24 cellular contexts compared by ENCODE assay signal in genomic region chr2:61055557-61055956, GRCh38. TPM values are rescaled to one million over a fixed set of nuclear protein-coding genes. Genes with fewer than 3 reads are reported as not detected.
A peak's percentile ranks its signal among the peaks of the same experiment; 100 is the strongest.
DNase-seq lines count a peak whose midpoint lies in the region; ATAC-seq, FAIRE-seq and TF ChIP-seq lines count a peak whose summit lies in the region.
"Had no signal": no experiment of that assay in that cellular context is flagged by ENCODE, and none has a peak within 500 bp of the region (broad histone marks: within the 10 kb centered on the region; RNA-seq: fewer than 3 reads in every experiment).

No MANE protein-coding gene starts in this region.

- in situ Hi-C loops in GM12878 (cut with MboI) = no loop called here

- no peaks in the 10 kb centered on the region for H3K79me2 ChIP-seq in GM12878 (ENCODE audit: control insufficient read depth, insufficient read depth, low read length)

- TSS peak; percentile 52 for BruUV-seq in GM12878 (replicated peaks; lab: Mats Ljungman, UMichigan)

- H3K9me3 ChIP-seq in A549 (no peaks in the 10 kb centered on the region), GM12878 (replicated peaks; ENCODE audit: control insufficient read depth, insufficient read depth, low read length) (no peaks in the 10 kb centered on the region)
- H3K9me3 ChIP-seq: adrenal gland, HAP-1, thoracic aorta had no signal

- H3K9ac ChIP-seq in GM12878 (ENCODE audit: control insufficient read depth, insufficient read depth, low read length) = no peak overlapping the region

- RAD21 ChIA-PET in GM12878 (lab: Charles Lee; ENCODE audit: unreplicated experiment) = no interaction called here

- DNase-seq in A549 (ENCODE audit: low read depth in 1 of 2, low spot score in 1 of 2) = peak in 1 of 2 experiments; percentile 36
- DNase-seq in LNCaP clone FGC (ENCODE audit: low read depth) = peak; percentile 43
- DNase-seq in GM12878 (ENCODE audit: low read depth, low spot score) = no peak
- peak; percentile 51 for DNase-seq in fibroblast of villous mesenchyme (ENCODE audit: low read depth)
- no peak for DNase-seq in GM12892 (ENCODE audit: insufficient read length)
- no peak for DNase-seq in C1 segment of cervical spinal cord (lab: John Stamatoyannopoulos, UW)
- no peak for DNase-seq in ecto neural progenitor cell (ENCODE audit: low spot score)
- no peak for DNase-seq in GM20000 (ENCODE audit: low spot score)
- DNase-seq: activated CD4-positive, CD25-positive, alpha-beta regulatory T cell; activated effector memory CD4-positive, alpha-beta T cell treated with anti-CD3 and anti-CD28 coated beads, Interleukin-2, amount 50 U/mL, for 16 hours; adrenal gland; dorsolateral prefrontal cortex; GDM1; islet precursor cell; NCI-H146; NCI-H2171 treated with DMSO at 0.1 percent for 48 hours; NCI-H774; small intestine; stimulated activated naive B cell treated with anti-CD40 and anti-IgM and Interleukin-4, amounts not matched to agents 10 μg/mL and 1 μg/mL and 100 μg/mL, for 72 hours had no signal

- H3K4me3 ChIP-seq in A549 = no peak overlapping the region
- no peak overlapping the region for H3K4me3 ChIP-seq in LNCaP clone FGC (ENCODE audit: low read depth, low read length)
- H3K4me3 ChIP-seq in GM12878 = no peak overlapping the region
- no peak overlapping the region for H3K4me3 ChIP-seq in fibroblast of villous mesenchyme (ENCODE audit: low read depth, low read length)
- H3K4me3 ChIP-seq: adrenal gland, cardiac muscle cell, dorsolateral prefrontal cortex, HAP-1, thoracic aorta had no signal

- FAIRE-seq in A549 (lab: Jason Lieb, UNC) = peak; percentile 18
- FAIRE-seq in GM12878 (lab: Jason Lieb, UNC) = no peak
- FAIRE-seq in GM12892 (lab: Jason Lieb, UNC) = no peak
- FAIRE-seq: frontal cortex, small intestine had no signal

- no peaks in the 10 kb centered on the region for H3K4me1 ChIP-seq in A549
- no peaks in the 10 kb centered on the region for H3K4me1 ChIP-seq in GM12878 (ENCODE audit: control insufficient read depth, insufficient read depth, low read length)
- H3K4me1 ChIP-seq: adrenal gland, HAP-1 had no signal

- ATAC-seq in A549 (peak in 1 of 2 experiments; percentile 33; a peak in 3 of 6 replicates), GM12878 (no peak)
- ATAC-seq: stimulated activated naive B cell treated with anti-CD40 and anti-IgM and Interleukin-4, amounts not matched to agents 10 μg/mL and 1 μg/mL and 100 μg/mL, for 72 hours had no signal

- no peaks in the 10 kb centered on the region for H3K36me3 ChIP-seq in GM12878 (ENCODE audit: control insufficient read depth in 2 of 2, insufficient read depth in 2 of 2, low read length in 1 of 2)
- H3K36me3 ChIP-seq: HAP-1 had no signal

- H2AFZ ChIP-seq in GM12878 (ENCODE audit: control insufficient read depth, low read depth, low read length) = no peak overlapping the region

- TF ChIP-seq POLR2A in A549 (IDR thresholded peaks at IDR 0.05; ENCODE audit: low read length) (no peak), GM12878 (IDR thresholded peaks at IDR 0.05; ENCODE audit: low read depth, low read length) (no peak), GM12892 (IDR thresholded peaks at IDR 0.05; ENCODE audit: low read depth, low read length) (no peak)

- CTCF ChIA-PET in A549 (lab: Yijun Ruan, JAX) (no interaction called here), GM12878 (lab: Yijun Ruan, JAX) (no interaction called here)

- no peaks in the 10 kb centered on the region for H4K20me1 ChIP-seq in GM12878 (ENCODE audit: control insufficient read depth, insufficient read depth)

- 45% methylated on average over 2 of the region's 2 CpGs for WGBS in A549 (ENCODE audit: missing lambda C conversion rate)
- 77% methylated on average over 2 of the region's 2 CpGs for WGBS in GM12878 (ENCODE audit: insufficient coverage, insufficient replicate concordance, low lambda C conversion rate, missing lambda C conversion rate)

- TF ChIP-seq CTCF in A549 (IDR thresholded peaks at IDR 0.05) (no peak), LNCaP clone FGC (IDR thresholded peaks at IDR 0.05; ENCODE audit: control insufficient read depth, extremely low read depth, insufficient read depth) (no peak), GM12878 (IDR thresholded peaks at IDR 0.05 in 2 of 3, conservative IDR thresholded peaks at IDR 0.05 in 1 of 3; ENCODE audit: control insufficient read depth in 2 of 3, extremely low read depth in 1 of 3, insufficient read depth in 1 of 3, low read depth in 3 of 3, low read length in 3 of 3) (no peak), fibroblast of villous mesenchyme (IDR thresholded peaks at IDR 0.05; ENCODE audit: insufficient read depth, low read depth, low read length) (no peak), GM20000 (IDR thresholded peaks at IDR 0.05; ENCODE audit: extremely low read depth, missing control alignments) (no peak)

- POLR2A ChIA-PET in A549 (lab: Yijun Ruan, JAX) (no interaction called here), GM12878 (lab: Charles Lee) (interaction anchor here (0.9 to 1.0 kb wide), 2 partner anchors 11 to 20 kb away, joined by 3 read pairs; no protein-coding TSS in a partner anchor)

- TF ChIP-seq EP300 in A549 (IDR thresholded peaks at IDR 0.05) (no peak), GM12878 (IDR thresholded peaks at IDR 0.05; ENCODE audit: borderline replicate concordance in 1 of 2, control insufficient read depth in 1 of 2, low read depth in 2 of 2, low read length in 2 of 2) (no peak)

- SMC1A ChIA-PET in GM12878 (lab: Charles Lee; ENCODE audit: uncharacterized antibody, unreplicated experiment) = no interaction called here

- H3K27me3 ChIP-seq in GM12878 (replicated peaks in 1 of 2; ENCODE audit: control insufficient read depth in 2 of 2, insufficient read depth in 2 of 2, low read length in 1 of 2) = no peaks in the 10 kb centered on the region
- H3K27me3 ChIP-seq: adrenal gland, cardiac muscle cell, dorsolateral prefrontal cortex had no signal

- intact Hi-C loops in GM12878 (cut with micrococcal nuclease; ENCODE audit: unreplicated experiment) = no loop called here

- H3K4me2 ChIP-seq in A549 = no peak overlapping the region
- H3K4me2 ChIP-seq in GM12878 (ENCODE audit: control insufficient read depth, insufficient read depth) = no peak overlapping the region

- H3K27ac ChIP-seq in A549 (no peak overlapping the region), GM12878 (ENCODE audit: control insufficient read depth, insufficient read depth) (no peak overlapping the region)
- H3K27ac ChIP-seq: adrenal gland, cardiac muscle cell, dorsolateral prefrontal cortex, epithelial cell of prostate, thoracic aorta had no signal

- TF ChIP-seq RAD21 in A549 (conservative IDR thresholded peaks at IDR 0.05 in 1 of 2, IDR thresholded peaks at IDR 0.05 in 1 of 2) (no peak), GM12878 (IDR thresholded peaks at IDR 0.05; ENCODE audit: insufficient read depth, low read depth, low read length) (no peak)

RNA-seq across cellular contexts. Expression of gene SANBR, which starts 10.1 kb away (rescaled TPM):
- 25.9 and 31.6 TPM in 2 replicates for polyA plus RNA-seq in A549 (2011; rRNA removed)
- polyA plus RNA-seq in A549 (2012; cell fraction: cytosol; rRNA removed) = 7.5 and 7.7 TPM in 2 replicates
- polyA plus RNA-seq in A549 (2012; cell fraction: nucleus; rRNA removed) = 5.0 and 6.9 TPM in 2 replicates
- 13.9 to 17.1 TPM (median 16.9 TPM) in 3 replicates for polyA plus RNA-seq in A549 (2017; fragmentation: RNase III; extraction: RNeasy Plus Mini Kit Qiagen cat#74134 plus additional on column Dnase treatment)
- polyA minus RNA-seq in A549 (2011; rRNA and poly(A)+ RNA removed) = 13.1 and 18.1 TPM in 2 replicates
- total RNA-seq in GM12878 (2013; cell fraction: nucleolus; rRNA removed) = 18.3 and 22.6 TPM in 2 replicates
- total RNA-seq in GM12878 (2014; rRNA removed) = 6.0 and 8.5 TPM in 2 replicates
- total RNA-seq in GM12878 (2014; rRNA removed; fragmentation: Illumina TruSeq; extraction: Trizol) = 6.7 and 8.0 TPM in 2 replicates
- total RNA-seq in GM12878 (2021) = 6.4 and 7.4 TPM in 2 replicates
- polyA plus RNA-seq in GM12878 (2011; ENCODE audit: low read depth) = 1.1 TPM
- 4.5 and 4.9 TPM in 2 replicates for polyA plus RNA-seq in GM12878 (2011; rRNA removed)
- 1.8 and 2.0 TPM in 2 replicates for polyA plus RNA-seq in GM12878 (2011; cell fraction: cytosol; rRNA removed)
- polyA plus RNA-seq in GM12878 (2011; cell fraction: nucleus; rRNA removed) = 2.3 and 4.2 TPM in 2 replicates
- polyA plus RNA-seq in GM12878 (2012) = 2.2 and 2.3 TPM in 2 replicates
- 6.7 and 7.0 TPM in 2 replicates for polyA plus RNA-seq in GM12878 (2014; fragmentation: Illumina TruSeq; extraction: Trizol)
- polyA plus RNA-seq in GM12878 (2014; fragmentation: Nextera tagmentation; extraction: Ambion mirVana) = 1 to 10 TPM; 2.2 to 3.1 TPM
- 6.4 and 11.0 TPM in 2 replicates for polyA plus RNA-seq in GM12878 (2014; rRNA removed)
- polyA plus RNA-seq in GM12878 (2016; fragmentation: Nextera tagmentation; extraction: Ambion mirVana) = 1 to 10 TPM; 8.0 to 8.4 TPM
- polyA minus RNA-seq in GM12878 (2011; rRNA and poly(A)+ RNA removed) = 0.77 and 2.6 TPM in 2 replicates
- polyA minus RNA-seq in GM12878 (2011; cell fraction: cytosol; rRNA and poly(A)+ RNA removed) = 1.0 and 2.5 TPM in 2 replicates
- 1.8 and 3.3 TPM in 2 replicates for polyA minus RNA-seq in GM12878 (2011; cell fraction: nucleus; rRNA and poly(A)+ RNA removed)
- total RNA-seq in fibroblast of villous mesenchyme = 13.2 and 16.0 TPM in 2 replicates
- polyA plus RNA-seq in GM12892 (2012; ENCODE audit: missing spikeins) = 7.6 TPM

RNA-seq across cellular contexts. Expression of gene PUS10, which starts 37.5 kb away (rescaled TPM):
- polyA plus RNA-seq in A549 (2011; rRNA removed) = 8.3 and 9.3 TPM in 2 replicates
- 1.5 and 1.7 TPM in 2 replicates for polyA plus RNA-seq in A549 (2012; cell fraction: cytosol; rRNA removed)
- polyA plus RNA-seq in A549 (2012; cell fraction: nucleus; rRNA removed) = 0.50 and 1.3 TPM in 2 replicates
- polyA plus RNA-seq in A549 (2017; fragmentation: RNase III; extraction: RNeasy Plus Mini Kit Qiagen cat#74134 plus additional on column Dnase treatment) = 2.7 to 3.6 TPM (median 3.3 TPM) in 3 replicates
- 3.2 and 4.5 TPM in 2 replicates for polyA minus RNA-seq in A549 (2011; rRNA and poly(A)+ RNA removed)
- 49.8 and 53.0 TPM in 2 replicates for total RNA-seq in GM12878 (2013; cell fraction: nucleolus; rRNA removed)
- 13.4 and 14.8 TPM in 2 replicates for total RNA-seq in GM12878 (2014; rRNA removed)
- total RNA-seq in GM12878 (2014; rRNA removed; fragmentation: Illumina TruSeq; extraction: Trizol) = 17.0 TPM in 2 replicates
- 11.9 and 12.6 TPM in 2 replicates for total RNA-seq in GM12878 (2021)
- polyA plus RNA-seq in GM12878 (2011; ENCODE audit: low read depth) = 4.9 TPM
- 13.9 and 18.0 TPM in 2 replicates for polyA plus RNA-seq in GM12878 (2011; rRNA removed)
- polyA plus RNA-seq in GM12878 (2011; cell fraction: cytosol; rRNA removed) = 5.5 and 6.2 TPM in 2 replicates
- polyA plus RNA-seq in GM12878 (2011; cell fraction: nucleus; rRNA removed) = 14.1 and 14.9 TPM in 2 replicates
- polyA plus RNA-seq in GM12878 (2012) = 7.6 and 8.2 TPM in 2 replicates
- 13.3 and 19.9 TPM in 2 replicates for polyA plus RNA-seq in GM12878 (2014; fragmentation: Illumina TruSeq; extraction: Trizol)
- polyA plus RNA-seq in GM12878 (2014; fragmentation: Nextera tagmentation; extraction: Ambion mirVana) = 1 to 10 TPM; 9.1 to 9.8 TPM
- 8.4 and 12.8 TPM in 2 replicates for polyA plus RNA-seq in GM12878 (2014; rRNA removed)
- 10 to 100 TPM; 12.2 to 14.9 TPM for polyA plus RNA-seq in GM12878 (2016; fragmentation: Nextera tagmentation; extraction: Ambion mirVana)
- 9.0 and 9.3 TPM in 2 replicates for polyA minus RNA-seq in GM12878 (2011; rRNA and poly(A)+ RNA removed)
- 2.5 and 4.8 TPM in 2 replicates for polyA minus RNA-seq in GM12878 (2011; cell fraction: cytosol; rRNA and poly(A)+ RNA removed)
- polyA minus RNA-seq in GM12878 (2011; cell fraction: nucleus; rRNA and poly(A)+ RNA removed) = 9.8 and 14.4 TPM in 2 replicates
- 4.2 and 7.8 TPM in 2 replicates for total RNA-seq in fibroblast of villous mesenchyme
- polyA plus RNA-seq in GM12892 (2012; ENCODE audit: missing spikeins) = 9.2 TPM

RNA-seq across cellular contexts. Expression of gene PEX13, which starts 38.0 kb away (rescaled TPM):
- 41.7 and 42.5 TPM in 2 replicates for polyA plus RNA-seq in A549 (2011; rRNA removed)
- 11.5 and 12.3 TPM in 2 replicates for polyA plus RNA-seq in A549 (2012; cell fraction: cytosol; rRNA removed)
- 5.8 and 5.9 TPM in 2 replicates for polyA plus RNA-seq in A549 (2012; cell fraction: nucleus; rRNA removed)
- 13.8 to 18.5 TPM (median 17.4 TPM) in 3 replicates for polyA plus RNA-seq in A549 (2017; fragmentation: RNase III; extraction: RNeasy Plus Mini Kit Qiagen cat#74134 plus additional on column Dnase treatment)
- 29.0 and 41.0 TPM in 2 replicates for polyA minus RNA-seq in A549 (2011; rRNA and poly(A)+ RNA removed)
- 63.6 and 67.6 TPM in 2 replicates for total RNA-seq in GM12878 (2013; cell fraction: nucleolus; rRNA removed)
- total RNA-seq in GM12878 (2014; rRNA removed) = 20.7 and 26.0 TPM in 2 replicates
- total RNA-seq in GM12878 (2014; rRNA removed; fragmentation: Illumina TruSeq; extraction: Trizol) = 18.2 and 18.6 TPM in 2 replicates
- 17.1 and 18.7 TPM in 2 replicates for total RNA-seq in GM12878 (2021)
- polyA plus RNA-seq in GM12878 (2011; ENCODE audit: low read depth) = 5.3 TPM
- polyA plus RNA-seq in GM12878 (2011; rRNA removed) = 27.6 and 30.9 TPM in 2 replicates
- polyA plus RNA-seq in GM12878 (2011; cell fraction: cytosol; rRNA removed) = 16.0 and 16.1 TPM in 2 replicates
- polyA plus RNA-seq in GM12878 (2011; cell fraction: nucleus; rRNA removed) = 9.2 and 11.1 TPM in 2 replicates
- polyA plus RNA-seq in GM12878 (2012) = 6.2 and 9.0 TPM in 2 replicates
- 11.5 and 11.9 TPM in 2 replicates for polyA plus RNA-seq in GM12878 (2014; fragmentation: Illumina TruSeq; extraction: Trizol)
- polyA plus RNA-seq in GM12878 (2014; fragmentation: Nextera tagmentation; extraction: Ambion mirVana) = 1 to 10 TPM; 2.6 to 4.9 TPM
- polyA plus RNA-seq in GM12878 (2014; rRNA removed) = 14.9 and 15.2 TPM in 2 replicates
- 10 to 100 TPM; 22.0 to 22.6 TPM for polyA plus RNA-seq in GM12878 (2016; fragmentation: Nextera tagmentation; extraction: Ambion mirVana)
- 19.7 and 26.8 TPM in 2 replicates for polyA minus RNA-seq in GM12878 (2011; rRNA and poly(A)+ RNA removed)
- 6.1 and 6.4 TPM in 2 replicates for polyA minus RNA-seq in GM12878 (2011; cell fraction: cytosol; rRNA and poly(A)+ RNA removed)
- 16.9 and 24.7 TPM in 2 replicates for polyA minus RNA-seq in GM12878 (2011; cell fraction: nucleus; rRNA and poly(A)+ RNA removed)
- total RNA-seq in fibroblast of villous mesenchyme = 28.7 and 42.3 TPM in 2 replicates
- 9.5 TPM for polyA plus RNA-seq in GM12892 (2012; ENCODE audit: missing spikeins)

Comparison
In these comparisons a context has a peak if more than half of its experiments do, and no peak if none do; other contexts are left out.
1. DNase-seq: peak in LNCaP clone FGC (single experiment) and fibroblast of villous mesenchyme (single experiment); none in GM12878 (single experiment), GM12892 (single experiment), C1 segment of cervical spinal cord (0 of 14), ecto neural progenitor cell (single experiment) and GM20000 (single experiment).